ENCODE assay signal across 19 cellular contexts in genomic region chr1:224703702-224704408, GRCh38.
DNase-seq lines count a peak whose midpoint lies in the region.
"Had no signal": no experiment of that assay in that cellular context is flagged by ENCODE, and none has a peak within 500 bp of the region (broad histone marks: within the 10 kb centered on the region; RNA-seq: fewer than 3 reads in every experiment).

No MANE protein-coding gene starts in this region.

- H3K36me3 ChIP-seq in mesendoderm (ENCODE audit: control insufficient read depth, insufficient read depth, low read length): no peaks in the 10 kb centered on the region
- H3K36me3 ChIP-seq: BLaER1 had no signal

- H2AK5ac ChIP-seq in mesendoderm (ENCODE audit: low read length): no peak overlapping the region

- no peak overlapping the region for H2BK120ac ChIP-seq in mesendoderm (ENCODE audit: low read depth, low read length)

- no CpG with 5 or more reads among the region's 10 CpGs for WGBS in mesendoderm (ENCODE audit: extremely low coverage, insufficient coverage, low lambda C conversion rate)

- no peak overlapping the region for H3K9ac ChIP-seq in mesendoderm (ENCODE audit: low read length)
- H3K9ac ChIP-seq: BLaER1 had no signal

- no peak overlapping the region for H2BK5ac ChIP-seq in mesendoderm (ENCODE audit: low read length)

- no peak overlapping the region for H2BK15ac ChIP-seq in mesendoderm (replicated peaks; ENCODE audit: low read depth)

- no peak overlapping the region for H3K27ac ChIP-seq in mesendoderm (ENCODE audit: low read depth, low read length)
- H3K27ac ChIP-seq: BLaER1, HL-60 had no signal

- no peaks in the 10 kb centered on the region for H3K27me3 ChIP-seq in mesendoderm (ENCODE audit: insufficient read depth, low read length, poor library complexity)
- H3K27me3 ChIP-seq: BLaER1 had no signal

- H3K4ac ChIP-seq in mesendoderm (ENCODE audit: low read depth, low read length): no peak overlapping the region

- DNase-seq in NCI-H524 (lab: John Stamatoyannopoulos, UW) (peak; percentile 36 to 84), NCI-H524 treated with DMSO at 0.1 percent for 48 hours (lab: John Stamatoyannopoulos, UW) (no peak), NCI-H82 (lab: John Stamatoyannopoulos, UW) (peak; percentile 87), mesendoderm (no peak), NCI-H1436 (lab: John Stamatoyannopoulos, UW) (no peak), OCI-M1 (lab: John Stamatoyannopoulos, UW) (no peak), CD1c-positive myeloid dendritic cell (ENCODE audit: extremely low spot score) (no peak)
- DNase-seq in activated naive CD4-positive, alpha-beta T cell (lab: John Stamatoyannopoulos, UW): no peak
- DNase-seq: CD8-positive, alpha-beta memory T cell; DMS53; EL; IMR-90; NCI-H187; NCI-H2171; NCI-H748 treated with DMSO at 0.1 percent for 48 hours; RPMI8226; T-helper 1 cell had no signal

- H3K4me1 ChIP-seq in mesendoderm (ENCODE audit: control insufficient read depth, low read depth, low read length): peaks cover 9% of the 10 kb centered on the region
- H3K4me1 ChIP-seq: BLaER1 had no signal

- no peaks in the 10 kb centered on the region for H3K79me1 ChIP-seq in mesendoderm (ENCODE audit: low read length)

- H3K4me3 ChIP-seq in mesendoderm (ENCODE audit: low read length): no peak overlapping the region
- H3K4me3 ChIP-seq: BLaER1 had no signal

- H3K18ac ChIP-seq in mesendoderm (ENCODE audit: low read length): no peak overlapping the region

- H4K5ac ChIP-seq in mesendoderm (ENCODE audit: low read length): no peak overlapping the region

- H3K4me2 ChIP-seq in mesendoderm (ENCODE audit: low read length): no peak overlapping the region
- H3K4me2 ChIP-seq: BLaER1 had no signal

- H3K23ac ChIP-seq in mesendoderm (ENCODE audit: low read length): no peak overlapping the region

- no peaks in the 10 kb centered on the region for H3K79me2 ChIP-seq in mesendoderm (ENCODE audit: control insufficient read depth, insufficient read depth, low read length)

- H4K8ac ChIP-seq in mesendoderm (ENCODE audit: low read depth, low read length): no peak overlapping the region

- H3K56ac ChIP-seq in mesendoderm (ENCODE audit: low read length): peak overlapping the region; percentile 0

Comparison
In these comparisons a context has a peak if more than half of its experiments do, and no peak if none do; other contexts are left out.
1. DNase-seq: peak in NCI-H524 (2 of 2) and NCI-H82 (single experiment); none in NCI-H524 treated with DMSO at 0.1 percent for 48 hours (single experiment), mesendoderm (single experiment), NCI-H1436 (single experiment), OCI-M1 (single experiment), activated naive CD4-positive, alpha-beta T cell (0 of 4) and CD1c-positive myeloid dendritic cell (single experiment).